17 cellular contexts compared by ENCODE assay signal in the genomic region with DNA sequence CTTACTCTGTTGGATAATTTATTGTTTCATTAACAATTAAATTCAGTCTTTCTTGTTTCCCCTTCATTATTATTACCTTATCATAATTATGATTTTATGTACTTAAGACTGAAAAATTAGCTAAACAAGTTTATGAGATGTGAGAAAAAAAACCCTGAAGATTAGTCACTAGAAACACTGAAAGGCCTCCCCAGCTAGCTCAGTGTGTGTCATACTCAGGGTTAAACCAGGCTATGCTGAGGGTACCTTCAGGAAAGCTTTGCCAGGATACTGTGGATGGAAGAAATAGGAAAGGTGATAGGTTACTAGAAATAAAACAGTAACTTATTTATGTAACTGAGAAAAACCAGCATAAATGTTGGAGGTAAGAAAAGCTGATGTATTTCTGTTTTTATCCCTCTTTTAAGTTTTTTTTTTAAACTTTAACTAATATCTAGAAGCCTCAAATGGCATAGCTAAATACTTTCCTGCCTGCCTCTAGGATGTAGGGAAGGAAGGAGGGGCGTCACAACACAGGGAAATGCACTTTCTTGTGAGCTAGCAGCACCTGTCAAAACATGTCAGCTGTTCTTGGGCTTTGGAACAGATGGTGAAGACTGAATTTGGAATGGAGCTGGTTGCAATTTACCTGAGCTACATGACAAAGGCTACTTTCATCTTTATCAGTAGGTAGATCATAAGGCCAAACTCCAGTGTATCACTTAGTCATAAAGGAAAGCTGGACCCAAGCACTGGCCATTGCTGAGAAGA. TPM values are rescaled to one million over a fixed set of nuclear protein-coding genes. Genes with fewer than 3 reads are reported as not detected.
DNase-seq lines count a peak whose midpoint lies in the region; ATAC-seq, FAIRE-seq and TF ChIP-seq lines count a peak whose summit lies in the region.
"Had no signal": no experiment of that assay in that cellular context is flagged by ENCODE, and none has a peak within 500 bp of the region (broad histone marks: within the 10 kb centered on the region; RNA-seq: fewer than 3 reads in every experiment).

No MANE protein-coding gene starts in this region.

- CTCF ChIA-PET in activated naive CD4-positive, alpha-beta T cell treated with anti-CD3 and anti-CD28 coated beads for 36 hours (lab: Charles Lee): interaction anchor here (0.5 to 2.5 kb wide), 7 partner anchors 10 to 286 kb away, joined by 3 to 8 read pairs (median 4); no protein-coding TSS in a partner anchor

- peak overlapping the region; percentile 32 for H3K4me2 ChIP-seq in smooth muscle cell

- H3K4me3 ChIP-seq in fibroblast of mammary gland (ENCODE audit: control insufficient read depth, low read depth, low read length) (no peak overlapping the region), smooth muscle cell (no peak overlapping the region), HAP-1 (no peak overlapping the region), pancreas (no peak overlapping the region)
- H3K4me3 ChIP-seq: adrenal gland, vagina had no signal

- no peaks in the 10 kb centered on the region for H3K27me3 Mint-ChIP-seq in activated naive CD4-positive, alpha-beta T cell treated with anti-CD3 and anti-CD28 coated beads for 36 hours (ENCODE audit: low read depth)
- H3K27me3 Mint-ChIP-seq in stimulated activated naive B cell treated with anti-CD40 and anti-IgM and Interleukin-4, amounts not matched to agents 10 μg/mL and 1 μg/mL and 100 μg/mL, for 72 hours: no peaks in the 10 kb centered on the region
- H3K27me3 Mint-ChIP-seq: activated CD8-positive, alpha-beta memory T cell treated with anti-CD3 and anti-CD28 coated beads, Interleukin-2, amount 10 ng/mL, durations not matched to agents 7 days and 5 days had no signal

- H3F3A ChIP-seq in smooth muscle cell (ENCODE audit: low read depth): peaks cover 8% of the 10 kb centered on the region

- peaks cover 17% of the 10 kb centered on the region for H3K36me3 Mint-ChIP-seq in activated naive CD4-positive, alpha-beta T cell treated with anti-CD3 and anti-CD28 coated beads for 36 hours (ENCODE audit: low read depth)
- H3K36me3 Mint-ChIP-seq in stimulated activated naive B cell treated with anti-CD40 and anti-IgM and Interleukin-4, amounts not matched to agents 10 μg/mL and 1 μg/mL and 100 μg/mL, for 72 hours: no peaks in the 10 kb centered on the region

- intact Hi-C loops in activated naive CD4-positive, alpha-beta T cell treated with anti-CD3 and anti-CD28 coated beads for 36 hours (cut with micrococcal nuclease): no loop called here
- intact Hi-C loops in pancreas (cut with DNase I): no loop called here

- H3K27ac Mint-ChIP-seq in activated naive CD4-positive, alpha-beta T cell treated with anti-CD3 and anti-CD28 coated beads for 36 hours: peak overlapping the region; percentile 60
- H3K27ac Mint-ChIP-seq in stimulated activated naive B cell treated with anti-CD40 and anti-IgM and Interleukin-4, amounts not matched to agents 10 μg/mL and 1 μg/mL and 100 μg/mL, for 72 hours: no peak overlapping the region
- H3K27ac Mint-ChIP-seq: activated CD8-positive, alpha-beta memory T cell treated with anti-CD3 and anti-CD28 coated beads, Interleukin-2, amount 10 ng/mL, durations not matched to agents 7 days and 5 days had no signal

- H3K4me1 ChIP-seq in smooth muscle cell (ENCODE audit: low read depth) (no peaks in the 10 kb centered on the region), HAP-1 (peaks cover 6% of the 10 kb centered on the region), pancreas (no peaks in the 10 kb centered on the region)
- H3K4me1 ChIP-seq: adrenal gland had no signal

- H3K27ac ChIP-seq in smooth muscle cell (ENCODE audit: low read depth) (no peak overlapping the region), pancreas (no peak overlapping the region)
- H3K27ac ChIP-seq: adrenal gland, vagina had no signal

- H4K20me1 ChIP-seq in smooth muscle cell (ENCODE audit: low read depth): no peaks in the 10 kb centered on the region

- no peak overlapping the region for H3K9ac ChIP-seq in smooth muscle cell (ENCODE audit: low read depth)

- in situ Hi-C loops in HAP-1 (cut with MboI; ENCODE audit: low sequenced_read_pairs): no loop called here

- FAIRE-seq in pancreas (lab: Jason Lieb, UNC): no peak
- FAIRE-seq: TTC549 had no signal

- peaks cover 6% of the 10 kb centered on the region for H3K4me1 Mint-ChIP-seq in activated naive CD4-positive, alpha-beta T cell treated with anti-CD3 and anti-CD28 coated beads for 36 hours (ENCODE audit: low read depth)
- H3K4me1 Mint-ChIP-seq in stimulated activated naive B cell treated with anti-CD40 and anti-IgM and Interleukin-4, amounts not matched to agents 10 μg/mL and 1 μg/mL and 100 μg/mL, for 72 hours: no peaks in the 10 kb centered on the region
- H3K4me1 Mint-ChIP-seq: activated CD8-positive, alpha-beta memory T cell treated with anti-CD3 and anti-CD28 coated beads, Interleukin-2, amount 10 ng/mL, durations not matched to agents 7 days and 5 days had no signal

- TF ChIP-seq CTCF in fibroblast of mammary gland (conservative IDR thresholded peaks at IDR 0.05; ENCODE audit: control insufficient read depth, insufficient read depth, low read depth, low read length) (no peak), smooth muscle cell (IDR thresholded peaks at IDR 0.05; ENCODE audit: borderline replicate concordance, insufficient read depth, poor library complexity, severe bottlenecking) (no peak), pancreas (IDR thresholded peaks at IDR 0.05) (no peak)

- no peaks in the 10 kb centered on the region for H3K79me2 ChIP-seq in smooth muscle cell (ENCODE audit: low read depth)

- 85% methylated on average over 1 of the region's 1 CpG for WGBS in smooth muscle cell (ENCODE audit: low lambda C conversion rate)
- 67% methylated on average over 1 of the region's 1 CpG for WGBS in pancreas, 2 donors

- no peaks in the 10 kb centered on the region for H3K36me3 ChIP-seq in smooth muscle cell (ENCODE audit: low read depth)
- no peaks in the 10 kb centered on the region for H3K36me3 ChIP-seq in HAP-1 (replicated peaks)
- H3K36me3 ChIP-seq in pancreas: peaks cover 0 to 14% (median 0%) of the 10 kb centered on the region in 3 donors
- H3K36me3 ChIP-seq: adrenal gland had no signal

- peaks cover 9% of the 10 kb centered on the region for H3K9me3 Mint-ChIP-seq in activated naive CD4-positive, alpha-beta T cell treated with anti-CD3 and anti-CD28 coated beads for 36 hours
- no peaks in the 10 kb centered on the region for H3K9me3 Mint-ChIP-seq in stimulated activated naive B cell treated with anti-CD40 and anti-IgM and Interleukin-4, amounts not matched to agents 10 μg/mL and 1 μg/mL and 100 μg/mL, for 72 hours

- H3K27me3 ChIP-seq in smooth muscle cell (ENCODE audit: low read depth) (no peaks in the 10 kb centered on the region), HAP-1 (ENCODE audit: low read depth) (no peaks in the 10 kb centered on the region), pancreas (no peaks in the 10 kb centered on the region)
- H3K27me3 ChIP-seq: adrenal gland, vagina had no signal

- H3K9me3 ChIP-seq in smooth muscle cell (replicated peaks; ENCODE audit: low read depth) (no peaks in the 10 kb centered on the region), HAP-1 (no peaks in the 10 kb centered on the region), pancreas (no peaks in the 10 kb centered on the region)
- H3K9me3 ChIP-seq: adrenal gland, vagina had no signal

- H3K4me3 Mint-ChIP-seq in activated naive CD4-positive, alpha-beta T cell treated with anti-CD3 and anti-CD28 coated beads for 36 hours: no peak overlapping the region
- no peak overlapping the region for H3K4me3 Mint-ChIP-seq in stimulated activated naive B cell treated with anti-CD40 and anti-IgM and Interleukin-4, amounts not matched to agents 10 μg/mL and 1 μg/mL and 100 μg/mL, for 72 hours
- H3K4me3 Mint-ChIP-seq: activated CD8-positive, alpha-beta memory T cell treated with anti-CD3 and anti-CD28 coated beads, Interleukin-2, amount 10 ng/mL, durations not matched to agents 7 days and 5 days had no signal

- no peak for ATAC-seq in pancreas
- ATAC-seq in stimulated activated naive B cell treated with anti-CD40 and anti-IgM and Interleukin-4, amounts not matched to agents 10 μg/mL and 1 μg/mL and 100 μg/mL, for 72 hours (replicated peaks): no peak
- ATAC-seq: activated CD8-positive, alpha-beta memory T cell treated with anti-CD3 and anti-CD28 coated beads, Interleukin-2, amount 10 ng/mL, durations not matched to agents 7 days and 5 days; left lobe of liver had no signal

- H2AFZ ChIP-seq in smooth muscle cell (ENCODE audit: low read depth): no peak overlapping the region

- no peak for DNase-seq in activated naive CD4-positive, alpha-beta T cell treated with anti-CD3 and anti-CD28 coated beads for 36 hours
- DNase-seq in activated naive CD4-positive, alpha-beta T cell treated with Interleukin-2 at 50 U/mL for 16 hours: no peak
- DNase-seq in RKO (ENCODE audit: low spot score) (peak; percentile 48), fibroblast of mammary gland (ENCODE audit: low read depth) (peak; percentile 72), smooth muscle cell (lab: John Stamatoyannopoulos, UW; ENCODE audit: unreplicated experiment) (no peak), HAP-1 (ENCODE audit: low spot score in 2 of 2) (no peak), pancreas (no peak)
- DNase-seq in stimulated activated naive B cell treated with anti-CD40 and anti-IgM and Interleukin-4, amounts not matched to agents 10 μg/mL and 1 μg/mL and 100 μg/mL, for 72 hours: no peak
- DNase-seq: activated CD8-positive, alpha-beta memory T cell treated with anti-CD3 and anti-CD28 coated beads, Interleukin-2, amount 10 ng/mL, durations not matched to agents 7 days and 5 days; adrenal gland; DMS79; GOT3; NCI-H1048; NCI-H526 had no signal

RNA-seq across cellular contexts. Expression of a gene that starts 24.2 kb away (rescaled TPM):
- total RNA-seq in activated naive CD4-positive, alpha-beta T cell treated with anti-CD3 and anti-CD28 coated beads for 36 hours: 10 to 100 TPM; 20.6 to 22.6 TPM
- total RNA-seq in smooth muscle cell: 12.3 and 20.4 TPM in 2 replicates
- 14.1 and 16.4 TPM in 2 replicates for polyA plus RNA-seq in smooth muscle cell
- total RNA-seq in pancreas: 10 to 100 TPM; 16.8 to 29.8 (median 24.6) TPM
- 10 to 100 TPM; 58.7 to 76.1 TPM for polyA plus RNA-seq in pancreas

RNA-seq across cellular contexts. Expression of a gene that starts 24.6 kb away (rescaled TPM):
- total RNA-seq in activated naive CD4-positive, alpha-beta T cell treated with anti-CD3 and anti-CD28 coated beads for 36 hours: 100 to 1,000 TPM; 102 to 104 TPM
- 41.5 and 44.5 TPM in 2 replicates for total RNA-seq in smooth muscle cell
- 40.6 and 44.2 TPM in 2 replicates for polyA plus RNA-seq in smooth muscle cell
- 10 to 100 TPM in 5 of 6 donors, 1 to 10 TPM in 1; 10.0 to 29.0 (median 13.5) TPM for total RNA-seq in pancreas
- 10 to 100 TPM; 12.3 to 12.7 TPM for polyA plus RNA-seq in pancreas

RNA-seq across cellular contexts. Expression of a gene that starts 35.6 kb away (rescaled TPM):
- 10 to 100 TPM; 17.7 to 24.0 TPM for total RNA-seq in activated naive CD4-positive, alpha-beta T cell treated with anti-CD3 and anti-CD28 coated beads for 36 hours
- total RNA-seq in smooth muscle cell (18.8 and 30.6 TPM in 2 replicates), pancreas (10 to 100 TPM in 4 of 6 donors, 1 to 10 TPM in 2; 9.2 to 17.4 (median 12.2) TPM)
- polyA plus RNA-seq in smooth muscle cell (7.3 and 10.8 TPM in 2 replicates), pancreas (1 to 10 TPM; 4.0 to 4.7 TPM)

Comparison
In these comparisons a context has a peak if more than half of its experiments do, and no peak if none do; other contexts are left out.
1. DNase-seq: peak in RKO (single experiment) and fibroblast of mammary gland (single experiment); none in activated naive CD4-positive, alpha-beta T cell treated with anti-CD3 and anti-CD28 coated beads for 36 hours (single experiment), activated naive CD4-positive, alpha-beta T cell treated with Interleukin-2 at 50 U/mL for 16 hours (single experiment), smooth muscle cell (single experiment), HAP-1 (0 of 2), pancreas (0 of 6) and stimulated activated naive B cell treated with anti-CD40 and anti-IgM and Interleukin-4, amounts not matched to agents 10 μg/mL and 1 μg/mL and 100 μg/mL, for 72 hours (single experiment).